In the genomic region with DNA sequence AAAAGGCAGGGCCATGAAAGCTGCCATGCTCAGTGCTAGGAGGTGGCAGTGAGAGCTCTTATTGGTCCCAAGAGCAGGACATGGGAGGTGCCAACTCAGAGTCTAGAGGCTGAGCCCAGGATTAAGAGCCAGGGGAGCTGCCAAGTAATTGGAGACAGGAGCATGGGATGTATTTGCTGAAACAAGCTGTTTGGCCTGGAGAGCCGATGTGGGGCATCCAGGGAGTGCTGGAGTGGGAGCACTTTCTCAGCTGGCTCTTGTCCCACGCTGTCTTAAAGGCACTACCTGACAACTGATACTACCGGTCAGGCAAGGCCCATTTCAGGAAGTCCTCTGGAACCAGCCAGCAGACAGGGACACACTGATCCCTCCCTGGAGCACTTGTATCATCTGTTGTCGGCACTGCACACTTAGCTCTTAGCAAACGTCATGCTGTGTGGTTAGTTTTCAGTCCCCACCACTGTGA, we compare ENCODE assay signal across 1 cellular context.
TF ChIP-seq lines count a peak whose summit lies in the region.

No MANE protein-coding gene starts in this region.

TF ChIP-seq in HCT116, 20 proteins besides CTCF, POLR2A, EP300 and RAD21 (continued from another document):
- TF ChIP-seq SIN3A (IDR thresholded peaks at IDR 0.05; ENCODE audit: low read depth) = no peak
- no peak for TF ChIP-seq JUND (IDR thresholded peaks at IDR 0.05)
- no peak for TF ChIP-seq POLR2AphosphoS5 (IDR thresholded peaks at IDR 0.05; ENCODE audit: low read depth, low read length)
- no peak for TF ChIP-seq YY1 (IDR thresholded peaks at IDR 0.05; ENCODE audit: extremely low read depth, insufficient replicate concordance, low read depth, low read length)
- TF ChIP-seq, protein P1, sequence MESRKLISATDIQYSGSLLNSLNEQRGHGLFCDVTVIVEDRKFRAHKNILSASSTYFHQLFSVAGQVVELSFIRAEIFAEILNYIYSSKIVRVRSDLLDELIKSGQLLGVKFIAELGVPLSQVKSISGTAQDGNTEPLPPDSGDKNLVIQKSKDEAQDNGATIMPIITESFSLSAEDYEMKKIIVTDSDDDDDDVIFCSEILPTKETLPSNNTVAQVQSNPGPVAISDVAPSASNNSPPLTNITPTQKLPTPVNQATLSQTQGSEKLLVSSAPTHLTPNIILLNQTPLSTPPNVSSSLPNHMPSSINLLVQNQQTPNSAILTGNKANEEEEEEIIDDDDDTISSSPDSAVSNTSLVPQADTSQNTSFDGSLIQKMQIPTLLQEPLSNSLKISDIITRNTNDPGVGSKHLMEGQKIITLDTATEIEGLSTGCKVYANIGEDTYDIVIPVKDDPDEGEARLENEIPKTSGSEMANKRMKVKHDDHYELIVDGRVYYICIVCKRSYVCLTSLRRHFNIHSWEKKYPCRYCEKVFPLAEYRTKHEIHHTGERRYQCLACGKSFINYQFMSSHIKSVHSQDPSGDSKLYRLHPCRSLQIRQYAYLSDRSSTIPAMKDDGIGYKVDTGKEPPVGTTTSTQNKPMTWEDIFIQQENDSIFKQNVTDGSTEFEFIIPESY (IDR thresholded peaks at IDR 0.05; ENCODE audit: extremely low read depth, insufficient replicate concordance, low read length) = no peak
- no peak for TF ChIP-seq TCF7L2 (IDR thresholded peaks at IDR 0.05; ENCODE audit: borderline replicate concordance, extremely low read depth, insufficient read depth, insufficient read length)
- no peak for TF ChIP-seq CBX3 (IDR thresholded peaks at IDR 0.05; ENCODE audit: low read depth)
- TF ChIP-seq ZNF274 (IDR thresholded peaks at IDR 0.05; ENCODE audit: low read depth, low read length) = no peak
- TF ChIP-seq FOSL1 (IDR thresholded peaks at IDR 0.05; ENCODE audit: low read depth) = no peak
- TF ChIP-seq EZH2 (IDR thresholded peaks at IDR 0.05) = no peak
- no peak for TF ChIP-seq ZFX (IDR thresholded peaks at IDR 0.05)
- TF ChIP-seq, protein P2, sequence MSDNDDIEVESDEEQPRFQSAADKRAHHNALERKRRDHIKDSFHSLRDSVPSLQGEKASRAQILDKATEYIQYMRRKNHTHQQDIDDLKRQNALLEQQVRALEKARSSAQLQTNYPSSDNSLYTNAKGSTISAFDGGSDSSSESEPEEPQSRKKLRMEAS (IDR thresholded peaks at IDR 0.05) = no peak
